32 cellular contexts compared by ENCODE assay signal in the genomic region with DNA sequence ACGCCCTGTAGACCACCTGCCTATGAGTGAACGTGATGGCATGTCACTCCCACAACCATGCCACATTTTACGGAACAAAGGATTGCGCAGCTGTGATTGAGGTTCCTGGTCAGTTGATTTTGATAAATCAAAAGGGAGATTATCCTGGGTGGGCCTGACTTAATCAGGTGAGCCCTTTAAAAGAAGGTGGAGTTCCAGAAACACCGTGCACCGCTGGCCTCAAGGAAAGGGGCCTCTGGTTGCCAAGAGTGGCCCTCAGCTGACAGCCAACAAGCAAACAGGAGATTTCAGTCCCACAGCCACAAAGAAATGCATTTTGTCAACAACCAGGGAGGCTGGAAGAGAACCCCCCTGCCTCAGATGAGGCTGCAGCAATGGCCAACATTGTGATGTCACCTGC. TPM values are rescaled to one million over a fixed set of nuclear protein-coding genes. Genes with fewer than 3 reads are reported as not detected.
DNase-seq lines count a peak whose midpoint lies in the region; ATAC-seq, FAIRE-seq and TF ChIP-seq lines count a peak whose summit lies in the region.
"Had no signal": no experiment of that assay in that cellular context is flagged by ENCODE, and none has a peak within 500 bp of the region (broad histone marks: within the 10 kb centered on the region; RNA-seq: fewer than 3 reads in every experiment).

No MANE protein-coding gene starts in this region.

- no peaks in the 10 kb centered on the region for H3K9me2 ChIP-seq in MM.1S (replicated peaks; ENCODE audit: insufficient read depth, low read length)

- H3K9ac ChIP-seq in neural progenitor cell (no peak overlapping the region), MM.1S (ENCODE audit: low read length) (no peak overlapping the region)

- no peaks in the 10 kb centered on the region for H3K9me3 ChIP-seq in CD8-positive, alpha-beta memory T cell (ENCODE audit: low read length)
- H3K9me3 ChIP-seq in neural progenitor cell (ENCODE audit: low read depth) (no peaks in the 10 kb centered on the region), MM.1S (replicated peaks; ENCODE audit: insufficient read depth, low read length) (no peaks in the 10 kb centered on the region)
- H3K9me3 ChIP-seq: left ventricle myocardium inferior, suprapubic skin had no signal

- H3K4me1 Mint-ChIP-seq in CD14-positive monocyte (peaks cover 46% of the 10 kb centered on the region), WTC11 (peaks cover 14% of the 10 kb centered on the region), neural progenitor cell (peaks cover 31% of the 10 kb centered on the region)
- H3K4me1 Mint-ChIP-seq in CD8-positive, alpha-beta memory T cell, result peaks cover 44 to 59% (median 55%) of the 10 kb centered on the region in 3 donors

- no peak overlapping the region for H3K27ac Mint-ChIP-seq in CD14-positive monocyte
- peak overlapping the region in 5 of 8 donors; percentile 5 to 100 (median 62) for H3K27ac Mint-ChIP-seq in CD8-positive, alpha-beta memory T cell
- no peak overlapping the region for H3K27ac Mint-ChIP-seq in WTC11
- no peak overlapping the region for H3K27ac Mint-ChIP-seq in neural progenitor cell
- H3K27ac Mint-ChIP-seq: activated naive CD4-positive, alpha-beta T cell treated with anti-CD3 and anti-CD28 coated beads, Interleukin-2, amount 10 ng/mL, durations not matched to agents 7 days and 5 days; activated T-cell treated with anti-CD3 and anti-CD28 coated beads, Interleukin-2, amount 50 U/mL, for 24 hours; mesothelial cell of epicardium had no signal

- H3K9me3 Mint-ChIP-seq in CD14-positive monocyte, result peaks cover 0 to 5% (median 4%) of the 10 kb centered on the region in 7 donors
- H3K9me3 Mint-ChIP-seq in CD8-positive, alpha-beta memory T cell, result peaks cover 0 to 12% (median 8%) of the 10 kb centered on the region in 5 donors
- H3K9me3 Mint-ChIP-seq in WTC11, result peaks cover 4% of the 10 kb centered on the region
- H3K9me3 Mint-ChIP-seq in neural progenitor cell, result peaks cover 18% of the 10 kb centered on the region
- H3K9me3 Mint-ChIP-seq: activated naive CD4-positive, alpha-beta T cell treated with anti-CD3 and anti-CD28 coated beads, Interleukin-2, amount 10 ng/mL, durations not matched to agents 7 days and 5 days; activated T-cell treated with anti-CD3 and anti-CD28 coated beads, Interleukin-2, amount 50 U/mL, for 24 hours; mesothelial cell of epicardium had no signal

- no peak overlapping the region for H2AFZ ChIP-seq in neural progenitor cell (replicated peaks)
- H2AFZ ChIP-seq in MM.1S (ENCODE audit: low read length), result no peak overlapping the region

- CTCF ChIA-PET in CD8-positive, alpha-beta memory T cell (lab: Charles Lee), result interaction anchor here (1.2 to 2.2 kb wide), 4 partner anchors 12 to 30 kb away, joined by 3 to 19 read pairs (median 4); no protein-coding TSS in a partner anchor
- CTCF ChIA-PET in WTC11 (lab: Charles Lee), result interaction anchor here (2.6 to 2.9 kb wide), 2 partner anchors 13 to 37 kb away, joined by 16 to 44 read pairs; partner anchors contain the start of gene TRIM41

- H3K36me3 Mint-ChIP-seq in CD14-positive monocyte (no peaks in the 10 kb centered on the region), WTC11 (peaks cover 7% of the 10 kb centered on the region), neural progenitor cell (peaks cover 8% of the 10 kb centered on the region)
- H3K36me3 Mint-ChIP-seq in CD8-positive, alpha-beta memory T cell, result peaks cover 0 to 25% (median 0%) of the 10 kb centered on the region in 3 donors
- H3K36me3 Mint-ChIP-seq: mesothelial cell of epicardium had no signal

- H3F3A ChIP-seq in neural progenitor cell (ENCODE audit: low read depth) (peaks cover 37% of the 10 kb centered on the region), MM.1S (ENCODE audit: insufficient read depth, low read length) (peaks cover 53% of the 10 kb centered on the region)

- no peaks in the 10 kb centered on the region for H3K79me2 ChIP-seq in neural progenitor cell (ENCODE audit: low read depth)
- no peaks in the 10 kb centered on the region for H3K79me2 ChIP-seq in MM.1S (ENCODE audit: low read length)

- no peak overlapping the region for H3K4me3 ChIP-seq in CD8-positive, alpha-beta memory T cell (ENCODE audit: low read length)
- H3K4me3 ChIP-seq in neural progenitor cell (no peak overlapping the region), MM.1S (ENCODE audit: low read length) (no peak overlapping the region)
- H3K4me3 ChIP-seq: cardiac muscle cell, coronary artery, left ventricle myocardium inferior, SK-N-MC, suprapubic skin had no signal

- TF ChIP-seq CTCF in CD14-positive monocyte (IDR thresholded peaks at IDR 0.05) (no peak), WTC11 (IDR thresholded peaks at IDR 0.05) (no peak), neural progenitor cell (IDR thresholded peaks at IDR 0.05) (no peak), MM.1S (IDR thresholded peaks at IDR 0.05; ENCODE audit: low read length) (no peak)

- H3K4me3 Mint-ChIP-seq in CD14-positive monocyte, result no peak overlapping the region
- peak overlapping the region in 4 of 7 donors; percentile 34 to 100 (median 42) for H3K4me3 Mint-ChIP-seq in CD8-positive, alpha-beta memory T cell
- peak overlapping the region; percentile 43 for H3K4me3 Mint-ChIP-seq in WTC11
- H3K4me3 Mint-ChIP-seq in neural progenitor cell, result peak overlapping the region; percentile 36
- H3K4me3 Mint-ChIP-seq: activated T-cell treated with anti-CD3 and anti-CD28 coated beads, Interleukin-2, amount 50 U/mL, for 24 hours had no signal

- H3K27me3 ChIP-seq in CD8-positive, alpha-beta memory T cell (ENCODE audit: insufficient read depth, low read length, poor library complexity, severe bottlenecking), result no peaks in the 10 kb centered on the region
- H3K27me3 ChIP-seq in neural progenitor cell (peaks cover 22% of the 10 kb centered on the region), MM.1S (replicated peaks; ENCODE audit: insufficient read depth, low read length) (no peaks in the 10 kb centered on the region)
- H3K27me3 ChIP-seq: suprapubic skin had no signal

- DNase-seq in CD14-positive monocyte (ENCODE audit: low spot score) (peak; percentile 10), WTC11 (ENCODE audit: low spot score) (no peak), neural progenitor cell (ENCODE audit: low spot score) (no peak), MM.1S (no peak), RCC 7860 (ENCODE audit: low spot score) (no peak)
- no peak for DNase-seq in CD8-positive, alpha-beta memory T cell
- no peak for DNase-seq in stimulated activated CD4-positive, alpha-beta T cell treated with anti-CD3 and anti-CD28 coated beads, Interleukin-4, amount 100 ng/mL, for 4 hours
- DNase-seq: activated CD4-positive, alpha-beta T cell treated with anti-CD3 and anti-CD28 coated beads for 4 hours; activated naive CD4-positive, alpha-beta T cell treated with anti-CD3 and anti-CD28 coated beads, Interleukin-2, amount 10 ng/mL, durations not matched to agents 7 days and 5 days; activated T-cell treated with anti-CD3 and anti-CD28 coated beads, Interleukin-2, amount 50 U/mL, for 24 hours; DMS79 treated with DMSO at 0.1 percent for 48 hours; effector memory CD8-positive, alpha-beta T cell; erythroblast; glutamatergic neuron; islet precursor cell; left ventricle myocardium inferior; naive B cell; NCI-H446 treated with DMSO at 0.1 percent for 48 hours; NCI-H82; small intestine; stimulated activated CD4-positive, alpha-beta T cell treated with anti-CD3 and anti-CD28 coated beads, Interleukin-2, amount 100 ng/mL, for 24 hours had no signal

- H4K20me1 ChIP-seq in neural progenitor cell (ENCODE audit: low read depth) (peaks cover 21% of the 10 kb centered on the region), MM.1S (ENCODE audit: insufficient read depth, low read length) (no peaks in the 10 kb centered on the region)

- H3K4me2 ChIP-seq in neural progenitor cell, result no peak overlapping the region
- no peak overlapping the region for H3K4me2 ChIP-seq in MM.1S (ENCODE audit: low read depth, low read length)

- no peak for FAIRE-seq in RCC 7860 (lab: Jason Lieb, UNC)
- FAIRE-seq: small intestine had no signal

- H3K27ac ChIP-seq in CD8-positive, alpha-beta memory T cell (ENCODE audit: low read depth, low read length), result no peak overlapping the region
- no peak overlapping the region for H3K27ac ChIP-seq in neural progenitor cell
- no peak overlapping the region for H3K27ac ChIP-seq in MM.1S (ENCODE audit: low read length)
- H3K27ac ChIP-seq: cardiac muscle cell, coronary artery, HL-60, left ventricle myocardium inferior, SK-N-MC, suprapubic skin had no signal

- H3K36me3 ChIP-seq in CD8-positive, alpha-beta memory T cell (ENCODE audit: insufficient read depth, low read length), result no peaks in the 10 kb centered on the region
- H3K36me3 ChIP-seq in neural progenitor cell, result no peaks in the 10 kb centered on the region
- no peaks in the 10 kb centered on the region for H3K36me3 ChIP-seq in MM.1S (replicated peaks; ENCODE audit: insufficient read depth, low read length)
- H3K36me3 ChIP-seq: cardiac muscle cell, left ventricle myocardium inferior, suprapubic skin had no signal

- intact Hi-C loops in CD14-positive monocyte (cut with micrococcal nuclease), result no loop called here

- POLR2A ChIA-PET in CD8-positive, alpha-beta memory T cell (lab: Charles Lee), result no interaction called here
- POLR2A ChIA-PET in WTC11 (lab: Charles Lee), result no interaction called here

- H3K4me1 ChIP-seq in CD8-positive, alpha-beta memory T cell (ENCODE audit: insufficient read depth, low read length), result peaks cover 4% of the 10 kb centered on the region
- H3K4me1 ChIP-seq in neural progenitor cell, result peaks cover 2% of the 10 kb centered on the region
- 0 out of 2 replicates have a peak, but pooled peaks cover 4% of the 10 kb centered on the region for H3K4me1 ChIP-seq in MM.1S (ENCODE audit: low read length)

- no peak for ATAC-seq in WTC11
- ATAC-seq: effector memory CD8-positive, alpha-beta T cell had no signal

- H3K27me3 Mint-ChIP-seq in CD14-positive monocyte (ENCODE audit: low read depth in 3 of 3) (peaks cover 15 to 56% (median 44%) of the 10 kb centered on the region in 3 donors), WTC11 (ENCODE audit: low read depth) (peaks cover 31% of the 10 kb centered on the region), neural progenitor cell (ENCODE audit: insufficient read depth, low read depth) (peaks cover 40% of the 10 kb centered on the region)
- peaks cover 0 to 29% of the 10 kb centered on the region in 2 donors for H3K27me3 Mint-ChIP-seq in CD8-positive, alpha-beta memory T cell
- H3K27me3 Mint-ChIP-seq: activated T-cell treated with anti-CD3 and anti-CD28 coated beads, Interleukin-2, amount 50 U/mL, for 24 hours had no signal

RNA-seq across cellular contexts. Expression of gene TRIM7, which starts 19.0 kb away (rescaled TPM):
- polyA plus RNA-seq in CD14-positive monocyte, result 10 to 100 TPM; 10.3 to 12.8 TPM
- total RNA-seq in CD8-positive, alpha-beta memory T cell, result 1 to 10 TPM; 2.2 to 2.3 TPM
- polyA plus RNA-seq in CD8-positive, alpha-beta memory T cell, result 0.74 TPM
- total RNA-seq in WTC11 (2021), result 0.64 to 1.4 TPM (median 0.98 TPM) in 3 replicates
- not detected in 2 replicates for total RNA-seq in neural progenitor cell (ENCODE audit: low replicate concordance)

RNA-seq across cellular contexts. Expression of gene TRIM41, which starts 37.1 kb away (rescaled TPM):
- polyA plus RNA-seq in CD14-positive monocyte, result under 1 TPM; 0.12 to 0.24 TPM
- total RNA-seq in CD8-positive, alpha-beta memory T cell, result 10 to 100 TPM; 35.2 to 42.7 TPM
- 2.2 TPM for polyA plus RNA-seq in CD8-positive, alpha-beta memory T cell
- total RNA-seq in WTC11 (2021) (31.9 to 33.5 TPM (median 32.2 TPM) in 3 replicates), neural progenitor cell (ENCODE audit: low replicate concordance) (8.1 and 24.2 TPM in 2 replicates)

RNA-seq across cellular contexts. Expression of gene OR2V2, which starts 38.6 kb away (rescaled TPM):
- not detected for polyA plus RNA-seq in CD14-positive monocyte
- total RNA-seq in CD8-positive, alpha-beta memory T cell, result not detected
- polyA plus RNA-seq in CD8-positive, alpha-beta memory T cell, result not detected
- total RNA-seq in WTC11 (2021), result not detected in 3 replicates
- total RNA-seq in neural progenitor cell (ENCODE audit: low replicate concordance), result not detected in 2 replicates
- total RNA-seq: cardiac muscle cell; left ventricle myocardium inferior; LHCN-M2; mesothelial cell of epicardium; osteoblast; renal cortical epithelial cell; suprapubic skin; T-helper 1 cell treated with Interleukin-12 subunit alpha and Interleukin-12 subunit beta and Interleukin-4 antibody, amounts not matched to agents 30 ng/mL and 1 ng/mL, for 36 hours; ureter had no signal
- polyA plus RNA-seq: cardiac muscle cell, small intestine had no signal

RNA-seq across cellular contexts. Expression of gene OR2V1, which starts 55.1 kb away (rescaled TPM):
- polyA plus RNA-seq in CD14-positive monocyte, result not detected
- not detected for total RNA-seq in CD8-positive, alpha-beta memory T cell
- polyA plus RNA-seq in CD8-positive, alpha-beta memory T cell, result not detected
- total RNA-seq in WTC11 (2021) (not detected in 3 replicates), neural progenitor cell (ENCODE audit: low replicate concordance) (not detected in 2 replicates)
- total RNA-seq: cardiac muscle cell; left ventricle myocardium inferior; LHCN-M2; mesothelial cell of epicardium; osteoblast; renal cortical epithelial cell; suprapubic skin; T-helper 1 cell treated with Interleukin-12 subunit alpha and Interleukin-12 subunit beta and Interleukin-4 antibody, amounts not matched to agents 30 ng/mL and 1 ng/mL, for 36 hours; ureter had no signal
- polyA plus RNA-seq: cardiac muscle cell, small intestine had no signal

RNA-seq across cellular contexts. Expression of gene RACK1, which starts 57.7 kb away (rescaled TPM):
- 1,000 to 10,000 TPM; 1,150 to 1,195 TPM for polyA plus RNA-seq in CD14-positive monocyte
- total RNA-seq in CD8-positive, alpha-beta memory T cell, result 1,000 to 10,000 TPM; 2,341 to 2,398 TPM
- polyA plus RNA-seq in CD8-positive, alpha-beta memory T cell, result 1,821 TPM
- total RNA-seq in WTC11 (2021), result 2,360 to 2,535 TPM (median 2,479 TPM) in 3 replicates
- total RNA-seq in neural progenitor cell (ENCODE audit: low replicate concordance), result 2,816 and 3,567 TPM in 2 replicates

Comparison
In these comparisons a context has a peak if more than half of its experiments do, and no peak if none do; other contexts are left out.
1. H3K27ac Mint-ChIP-seq: peak in CD8-positive, alpha-beta memory T cell (5 of 8); none in CD14-positive monocyte (0 of 7), WTC11 (single experiment) and neural progenitor cell (single experiment).
2. H3K4me3 Mint-ChIP-seq: peak in CD8-positive, alpha-beta memory T cell (4 of 7), WTC11 (single experiment) and neural progenitor cell (single experiment); none in CD14-positive monocyte (0 of 2).